19 cellular contexts compared by ENCODE assay signal in the genomic region with DNA sequence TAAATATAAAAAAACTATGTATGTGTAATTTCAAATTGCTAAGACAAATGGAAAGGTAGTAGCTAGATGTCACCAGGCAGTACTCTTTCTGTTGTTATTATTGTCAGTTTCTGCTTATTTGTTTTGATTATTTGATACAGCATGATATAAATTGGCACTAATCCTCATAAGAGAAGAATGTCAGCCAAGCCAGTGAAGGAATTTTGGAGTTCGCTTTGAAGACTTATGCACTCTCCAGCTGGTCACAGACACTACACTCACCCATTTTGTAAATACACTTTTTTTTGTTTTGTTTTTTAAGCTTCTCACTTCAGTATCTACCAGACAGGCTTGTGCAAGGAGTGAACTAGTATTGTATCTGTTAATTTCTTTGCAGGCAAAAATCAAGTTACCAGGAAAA.
A peak's percentile ranks its signal among the peaks of the same experiment; 100 is the strongest.
DNase-seq lines count a peak whose midpoint lies in the region; ATAC-seq and TF ChIP-seq lines count a peak whose summit lies in the region.
"Had no signal": no experiment of that assay in that cellular context is flagged by ENCODE, and none has a peak within 500 bp of the region (broad histone marks: within the 10 kb centered on the region; RNA-seq: fewer than 3 reads in every experiment).

No MANE protein-coding gene starts in this region.

- CTCF ChIA-PET in GM10248 (lab: Yijun Ruan, JAX): no interaction called here

- no peaks in the 10 kb centered on the region for H3K9me2 ChIP-seq in hepatocyte (replicated peaks; ENCODE audit: insufficient read depth)

- H2AFZ ChIP-seq in hepatocyte: no peak overlapping the region

- no peaks in the 10 kb centered on the region for H4K20me1 ChIP-seq in hepatocyte (ENCODE audit: insufficient read depth, poor library complexity, severe bottlenecking)

- no peak for TF ChIP-seq CTCF in astrocyte of the spinal cord (IDR thresholded peaks at IDR 0.05; ENCODE audit: low read depth, low read length)
- no peak for TF ChIP-seq CTCF in fibroblast of pulmonary artery (IDR thresholded peaks at IDR 0.05; ENCODE audit: low read length, missing control alignments)
- no peak for TF ChIP-seq CTCF in retinal pigment epithelial cell (conservative IDR thresholded peaks at IDR 0.05; ENCODE audit: low read depth, low read length)
- no peak for TF ChIP-seq CTCF in hepatocyte (IDR thresholded peaks at IDR 0.05; ENCODE audit: poor library complexity)
- TF ChIP-seq CTCF in GM10248 (IDR thresholded peaks at IDR 0.05; ENCODE audit: control extremely low read depth, extremely low read depth, low read depth, missing control alignments): no peak

- no peaks in the 10 kb centered on the region for H3K9me3 ChIP-seq in hepatocyte (ENCODE audit: low read depth)
- H3K9me3 ChIP-seq: A549 had no signal

- no peak overlapping the region for H3K4me2 ChIP-seq in hepatocyte

- DNase-seq in HCEC 1CT: peak; percentile 58
- DNase-seq in astrocyte of the spinal cord (ENCODE audit: low read depth, low spot score): peak; percentile 13
- peak; percentile 31 for DNase-seq in fibroblast of pulmonary artery (ENCODE audit: low read depth)
- DNase-seq in retinal pigment epithelial cell (ENCODE audit: low read depth): peak; percentile 9
- DNase-seq in hepatocyte (ENCODE audit: low spot score): no peak
- DNase-seq in GM10248 (ENCODE audit: extremely low spot score): no peak
- DNase-seq: C1 segment of cervical spinal cord; CD8-positive, alpha-beta memory T cell; DMS53; H9; KBM-7; NCI-H187; NCI-H2107; NCI-H510A; NCI-H748 treated with DMSO at 0.1 percent for 48 hours; NK-92 treated with Interleukin-12 subunit alpha and Interleukin-12 subunit beta, amount 100 ng/mL, for 24 hours; Right ventricle myocardium superior had no signal

- H3K27ac ChIP-seq in hepatocyte: no peak overlapping the region
- H3K27ac ChIP-seq: A549 had no signal

- no peaks in the 10 kb centered on the region for H3K79me2 ChIP-seq in hepatocyte

- H3K4me3 ChIP-seq in astrocyte of the spinal cord (ENCODE audit: low read depth, low read length): no peak overlapping the region
- H3K4me3 ChIP-seq in fibroblast of pulmonary artery (replicated peaks; ENCODE audit: low read depth, low read length): no peak overlapping the region
- H3K4me3 ChIP-seq in retinal pigment epithelial cell (ENCODE audit: low read length): no peak overlapping the region
- no peak overlapping the region for H3K4me3 ChIP-seq in hepatocyte
- H3K4me3 ChIP-seq: A549 had no signal

- H3K36me3 ChIP-seq in hepatocyte (replicated peaks; ENCODE audit: insufficient read depth, low read depth): no peaks in the 10 kb centered on the region

- no peaks in the 10 kb centered on the region for H3K4me1 ChIP-seq in hepatocyte (ENCODE audit: insufficient read depth)
- H3K4me1 ChIP-seq: A549 had no signal

- no peak for ATAC-seq in HG03280 (IDR thresholded peaks at IDR 0.05; ENCODE audit: unreplicated experiment)
- ATAC-seq: A549 had no signal

- in situ Hi-C loops in astrocyte of the spinal cord (cut with HindIII; ENCODE audit: low sequenced_read_pairs): no loop called here

- no peaks in the 10 kb centered on the region for H3K27me3 ChIP-seq in hepatocyte

- POLR2A ChIA-PET in GM10248 (lab: Yijun Ruan, JAX): no interaction called here

- WGBS in hepatocyte (ENCODE audit: low lambda C conversion rate, missing lambda C conversion rate): 92% methylated on average over 1 of the region's 1 CpG

Comparison
In these comparisons a context has a peak if more than half of its experiments do, and no peak if none do; other contexts are left out.
1. DNase-seq: peak in HCEC 1CT (single experiment), astrocyte of the spinal cord (single experiment), fibroblast of pulmonary artery (single experiment) and retinal pigment epithelial cell (single experiment); none in hepatocyte (single experiment) and GM10248 (single experiment).